Comparison of ENCODE assay signal across 1 cellular context in genomic region chr1:64659478-64659877, GRCh38.
TF ChIP-seq lines count a peak whose summit lies in the region.

No MANE protein-coding gene starts in this region.

TF ChIP-seq in H1, 55 proteins besides CTCF, POLR2A, EP300 and RAD21:
- TF ChIP-seq JUN (IDR thresholded peaks at IDR 0.05; ENCODE audit: low read depth, low read length): no peak
- no peak for TF ChIP-seq YY1 (IDR thresholded peaks at IDR 0.05; ENCODE audit: low read depth, low read length)
- no peak for TF ChIP-seq EGR1 (IDR thresholded peaks at IDR 0.05; ENCODE audit: borderline replicate concordance, low read depth, low read length)
- TF ChIP-seq EZH2 (IDR thresholded peaks at IDR 0.05; ENCODE audit: low read depth, low read length, severe bottlenecking): no peak
- no peak for TF ChIP-seq MAX (IDR thresholded peaks at IDR 0.05)
- TF ChIP-seq BACH1 (IDR thresholded peaks at IDR 0.05; ENCODE audit: low read length): no peak
- TF ChIP-seq HDAC2 (IDR thresholded peaks at IDR 0.05; ENCODE audit: borderline replicate concordance in 1 of 2, low read depth in 2 of 2, low read length in 2 of 2): no peak
- no peak for TF ChIP-seq CHD1 (IDR thresholded peaks at IDR 0.05; ENCODE audit: low read depth, low read length)
- no peak for TF ChIP-seq SRF (IDR thresholded peaks at IDR 0.05; ENCODE audit: low read depth, low read length)
- no peak for TF ChIP-seq TEAD4 (IDR thresholded peaks at IDR 0.05; ENCODE audit: low read depth, low read length)
- TF ChIP-seq RBBP5 (IDR thresholded peaks at IDR 0.05; ENCODE audit: borderline replicate concordance, low read depth, low read length): no peak
- TF ChIP-seq CTBP2 (IDR thresholded peaks at IDR 0.05; ENCODE audit: borderline replicate concordance, insufficient read depth, insufficient read length, low read length): no peak
- TF ChIP-seq CBX8 (IDR thresholded peaks at IDR 0.05; ENCODE audit: borderline replicate concordance, low read depth, low read length): no peak
- no peak for TF ChIP-seq BRCA1 (IDR thresholded peaks at IDR 0.05; ENCODE audit: low read depth, low read length)
- TF ChIP-seq PHF8 (conservative IDR thresholded peaks at IDR 0.05; ENCODE audit: low read depth, low read length): no peak
